In genomic region chr4:108219998-108220397, GRCh38 we compare ENCODE assay signal across 22 cellular contexts.
"Had no signal": no experiment of that assay in that cellular context is flagged by ENCODE, and none has a peak within 500 bp of the region (broad histone marks: within the 10 kb centered on the region; RNA-seq: fewer than 3 reads in every experiment).

No MANE protein-coding gene starts in this region.

- DNase-seq: activated CD4-positive, alpha-beta T cell treated with anti-CD3 and anti-CD28 coated beads for 1 hour; activated CD4-positive, alpha-beta T cell treated with anti-CD3 and anti-CD28 coated beads, Interleukin-2, amount 50 U/mL, for 4 hours; activated gamma-delta T cell treated with Interleukin-2 at 50 U/mL for 16 hours; amygdala; cerebellar nuclear complex; cortex of kidney; endodermal cell; foreskin keratinocyte; left lung; naive thymus-derived CD8-positive, alpha-beta T cell; posterior cingulate gyrus; sigmoid colon; stimulated activated CD4-positive, alpha-beta T cell treated with anti-CD3 and anti-CD28 coated beads, Interleukin-15, amount 100 ng/mL, for 24 hours; stimulated activated CD8-positive, alpha-beta memory T cell treated with anti-CD3 and anti-CD28 coated beads, Interleukin-4, amount 100 ng/mL, for 48 hours; stimulated activated naive B cell treated with anti-CD40 and anti-IgM and Interleukin-4, amounts not matched to agents 10 μg/mL and 1 μg/mL and 100 μg/mL, for 72 hours; T-helper 1 cell had no signal

- H3K9ac ChIP-seq: neural progenitor cell had no signal

- H3K36me3 ChIP-seq: left lung, neural progenitor cell, sigmoid colon, thoracic aorta, vagina had no signal

- H3K27ac ChIP-seq: epithelial cell of prostate, foreskin keratinocyte, left lung, neural progenitor cell, sigmoid colon, thoracic aorta, vagina had no signal

- H2AFZ ChIP-seq: neural progenitor cell had no signal

- ATAC-seq: foreskin keratinocyte; left lung; naive thymus-derived CD8-positive, alpha-beta T cell; stimulated activated naive B cell treated with anti-CD40 and anti-IgM and Interleukin-4, amounts not matched to agents 10 μg/mL and 1 μg/mL and 100 μg/mL, for 72 hours had no signal

- H3K4me1 ChIP-seq: foreskin keratinocyte, left lung, neural progenitor cell, vagina had no signal

- H3K4me2 ChIP-seq: neural progenitor cell, smooth muscle cell had no signal

- H3K27me3 ChIP-seq: left lung, neural progenitor cell, sigmoid colon, vagina had no signal

- H3K4me3 ChIP-seq: left lung, lung, neural progenitor cell, sigmoid colon, smooth muscle cell, thoracic aorta, vagina had no signal

- H3K9me3 ChIP-seq: left lung, sigmoid colon, thoracic aorta, vagina had no signal
